27 cellular contexts compared by ENCODE assay signal in the genomic region with DNA sequence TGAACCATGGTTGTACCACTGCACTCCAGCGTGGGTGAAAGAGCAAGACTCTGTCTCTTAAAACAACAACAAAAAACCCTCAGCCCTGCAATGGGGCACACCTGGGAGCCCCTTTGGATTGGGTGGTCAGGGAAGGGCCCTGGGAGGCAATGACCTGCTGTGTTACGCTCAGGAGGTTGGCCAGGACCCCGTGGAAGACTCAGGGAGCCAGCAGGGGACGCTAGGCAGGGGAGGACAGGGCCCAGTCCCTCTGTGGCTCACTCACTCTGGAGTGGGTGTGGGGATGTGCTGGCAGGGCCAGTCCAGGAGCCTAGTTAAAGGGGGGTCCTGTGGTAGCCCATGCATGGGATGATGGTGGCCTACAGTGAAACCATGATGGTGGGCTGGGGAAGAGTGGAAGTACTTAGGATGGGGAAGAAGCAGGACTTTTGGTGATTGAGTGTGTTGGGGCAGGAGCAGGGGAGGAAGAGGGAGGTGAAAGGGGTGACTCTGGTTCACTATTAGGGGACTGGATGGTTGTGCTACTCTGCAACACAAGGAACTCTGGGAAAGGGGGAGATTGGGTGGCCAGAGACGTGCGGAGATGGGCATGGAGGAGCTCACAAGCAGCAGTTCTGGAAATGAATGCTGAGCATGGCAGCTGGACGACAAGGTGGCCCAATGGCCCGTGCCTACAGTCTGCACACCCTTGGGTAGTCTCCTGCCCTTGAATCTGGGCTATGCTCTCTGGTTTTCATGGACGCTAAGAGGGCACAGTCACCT.
"Had no signal": no experiment of that assay in that cellular context is flagged by ENCODE, and none has a peak within 500 bp of the region (broad histone marks: within the 10 kb centered on the region; RNA-seq: fewer than 3 reads in every experiment).

No MANE protein-coding gene starts in this region.

- H2AFZ ChIP-seq: hepatocyte, parathyroid adenoma had no signal

- H3K36me3 ChIP-seq: gastroesophageal sphincter, heart left ventricle, left lung, neutrophil, right lobe of liver, thoracic aorta, tibial nerve, upper lobe of left lung, uterus had no signal

- H3K4me3 Mint-ChIP-seq: effector memory CD8-positive, alpha-beta T cell; mesothelial cell of epicardium; naive thymus-derived CD4-positive, alpha-beta T cell; stimulated activated effector memory CD8-positive, alpha-beta T cell treated with anti-CD3 and anti-CD28 coated beads, Interleukin-12 subunit alpha, Interleukin-12 subunit beta, amount 100 ng/mL, for 72 hours had no signal

- H3K4me3 ChIP-seq: gastroesophageal sphincter, heart left ventricle, hepatocyte, left lung, mucosa of descending colon, right lobe of liver, smooth muscle cell, thoracic aorta, tibial nerve, upper lobe of left lung, uterus had no signal

- H3K4me2 ChIP-seq: hepatocyte, smooth muscle cell had no signal

- DNase-seq: cortex of kidney; effector memory CD8-positive, alpha-beta T cell; foreskin keratinocyte; heart left ventricle; kidney; left lung; mesenchymal stem cell; mucosa of descending colon; naive thymus-derived CD4-positive, alpha-beta T cell; right lobe of liver; stimulated activated CD4-positive, alpha-beta T cell treated with anti-CD3 and anti-CD28 coated beads, Interleukin-12 subunit alpha, Interleukin-12 subunit beta, amount 100 ng/mL, for 4 hours; stimulated activated CD4-positive, alpha-beta T cell treated with anti-CD3 and anti-CD28 coated beads, Interleukin-1b, Interleukin-23, amount 100 ng/mL, for 48 hours; stimulated activated CD4-positive, alpha-beta T cell treated with anti-CD3 and anti-CD28 coated beads, Interleukin-4, amount 100 ng/mL, for 1 hour; stimulated activated naive CD4-positive, alpha-beta T cell treated with Interleukin-2 at 50 U/mL for 16 hours; upper lobe of left lung; uterus had no signal

- H3K27me3 Mint-ChIP-seq: progenitor cell of endocrine pancreas had no signal

- H3K4me1 ChIP-seq: foreskin keratinocyte, left lung, parathyroid adenoma, right lobe of liver, upper lobe of left lung, uterus had no signal

- ATAC-seq: effector memory CD8-positive, alpha-beta T cell; esophagus mucosa; foreskin keratinocyte; gastroesophageal sphincter; left lung; mucosa of descending colon; naive thymus-derived CD4-positive, alpha-beta T cell had no signal

- H3K27ac Mint-ChIP-seq: effector memory CD8-positive, alpha-beta T cell; mesothelial cell of epicardium; naive thymus-derived CD4-positive, alpha-beta T cell; progenitor cell of endocrine pancreas; stimulated activated effector memory CD8-positive, alpha-beta T cell treated with anti-CD3 and anti-CD28 coated beads, Interleukin-12 subunit alpha, Interleukin-12 subunit beta, amount 100 ng/mL, for 72 hours had no signal

- H3K9ac ChIP-seq: parathyroid adenoma had no signal

- H3K9me3 ChIP-seq: mucosa of descending colon, neutrophil, right lobe of liver, thoracic aorta, uterus had no signal

- H3K27ac ChIP-seq: foreskin keratinocyte, gastroesophageal sphincter, heart left ventricle, hepatocyte, left lung, neutrophil, parathyroid adenoma, right lobe of liver, thoracic aorta, tibial nerve, upper lobe of left lung, uterus had no signal

- H3K36me3 Mint-ChIP-seq: mesothelial cell of epicardium; naive thymus-derived CD4-positive, alpha-beta T cell; stimulated activated effector memory CD8-positive, alpha-beta T cell treated with anti-CD3 and anti-CD28 coated beads, Interleukin-12 subunit alpha, Interleukin-12 subunit beta, amount 100 ng/mL, for 72 hours had no signal

- H3K79me2 ChIP-seq: hepatocyte, parathyroid adenoma had no signal

- H3K9me3 Mint-ChIP-seq: effector memory CD8-positive, alpha-beta T cell; stimulated activated effector memory CD8-positive, alpha-beta T cell treated with anti-CD3 and anti-CD28 coated beads, Interleukin-12 subunit alpha, Interleukin-12 subunit beta, amount 100 ng/mL, for 72 hours had no signal

- H3K27me3 ChIP-seq: gastroesophageal sphincter, heart left ventricle, hepatocyte, left lung, neutrophil, right lobe of liver, tibial nerve, upper lobe of left lung, uterus had no signal
